In the genomic region with DNA sequence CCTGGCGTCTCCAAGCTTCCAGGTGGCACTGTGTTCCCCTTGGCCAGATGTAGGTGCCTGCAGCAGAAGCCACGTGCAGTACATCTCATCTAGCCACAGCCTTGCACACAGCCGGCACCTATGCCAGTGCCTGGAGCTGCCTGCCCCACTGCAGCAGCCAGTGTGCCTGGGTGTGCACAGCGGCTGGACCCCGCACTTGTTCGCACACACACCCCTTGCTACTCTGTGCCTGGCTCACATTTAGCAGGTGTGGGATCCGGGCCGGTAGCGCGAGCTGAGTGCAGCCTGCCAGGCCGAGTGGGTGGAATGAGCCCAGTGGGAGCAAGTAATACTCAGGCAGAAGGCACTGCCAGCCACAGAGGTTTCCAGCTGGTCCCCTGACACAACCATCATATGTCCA, we compare ENCODE assay signal across 15 cellular contexts. TPM values are rescaled to one million over a fixed set of nuclear protein-coding genes. Genes with fewer than 3 reads are reported as not detected.
A peak's percentile ranks its signal among the peaks of the same experiment; 100 is the strongest.
DNase-seq lines count a peak whose midpoint lies in the region; ATAC-seq and TF ChIP-seq lines count a peak whose summit lies in the region.
"Had no signal": no experiment of that assay in that cellular context is flagged by ENCODE, and none has a peak within 500 bp of the region (broad histone marks: within the 10 kb centered on the region; RNA-seq: fewer than 3 reads in every experiment).

No MANE protein-coding gene starts in this region.

- no peaks in the 10 kb centered on the region for H3K27me3 Mint-ChIP-seq in GM23338 (ENCODE audit: insufficient read depth, low read depth, poor library complexity)
- H3K27me3 Mint-ChIP-seq: CD8-positive, alpha-beta memory T cell had no signal

- no peak overlapping the region for H3K27ac ChIP-seq in GM23338 (ENCODE audit: low read depth)
- peak overlapping the region in 37 of 59 donors; percentile 13 to 83 (median 59) for H3K27ac ChIP-seq in dorsolateral prefrontal cortex
- H3K27ac ChIP-seq: 22Rv1, BLaER1, GM23248 had no signal

- H3K79me2 ChIP-seq in GM23338 (replicated peaks; ENCODE audit: insufficient read depth), result no peaks in the 10 kb centered on the region

- no peaks in the 10 kb centered on the region for H3K4me1 ChIP-seq in GM23338 (ENCODE audit: insufficient read depth)

- no peaks in the 10 kb centered on the region for H4K20me1 ChIP-seq in GM23338 (replicated peaks; ENCODE audit: insufficient read depth)
- H4K20me1 ChIP-seq: BLaER1 had no signal

- peak overlapping the region; percentile 86; the same call in 1 of the 2 replicates for H2AFZ ChIP-seq in GM23338
- H2AFZ ChIP-seq: GM23248 had no signal

- no peaks in the 10 kb centered on the region for H3K27me3 ChIP-seq in GM23338 (ENCODE audit: insufficient read depth)
- no peaks in the 10 kb centered on the region for H3K27me3 ChIP-seq in dorsolateral prefrontal cortex
- H3K27me3 ChIP-seq: BLaER1 had no signal

- H3K36me3 ChIP-seq in GM23338 (ENCODE audit: insufficient read depth), result no peaks in the 10 kb centered on the region
- H3K36me3 ChIP-seq: BLaER1 had no signal

- no peaks in the 10 kb centered on the region for H3K9me2 ChIP-seq in GM23338 (ENCODE audit: insufficient read depth)

- no peak overlapping the region for H3K4me2 ChIP-seq in GM23338
- H3K4me2 ChIP-seq: BLaER1 had no signal

- H3K4me3 ChIP-seq in GM23338 (no peak overlapping the region), dorsolateral prefrontal cortex (no peak overlapping the region)
- H3K4me3 ChIP-seq: BLaER1, GM12878, GM23248 had no signal

- ATAC-seq in GM23338 (no peak), HG03442 (IDR thresholded peaks at IDR 0.05; ENCODE audit: unreplicated experiment) (no peak)
- ATAC-seq: GM12878 had no signal

- TF ChIP-seq CTCF in GM23338 (conservative IDR thresholded peaks at IDR 0.05; ENCODE audit: low read depth in 2 of 2) (no peak), dorsolateral prefrontal cortex (IDR thresholded peaks at IDR 0.05 in 54 of 56, conservative IDR thresholded peaks at IDR 0.05 in 2 of 56; ENCODE audit: low read depth in 1 of 56, partially characterized antibody in 56 of 56) (no peak)

- peak; percentile 57 for DNase-seq in DMS 273 (lab: John Stamatoyannopoulos, UW; ENCODE audit: unreplicated experiment)
- no peak for DNase-seq in DMS 273 treated with DMSO at 0.1 percent for 48 hours (lab: John Stamatoyannopoulos, UW)
- DNase-seq in GM23338 (ENCODE audit: low spot score), result no peak
- peak in 6 of 10 donors; percentile 52 to 80 (median 65) for DNase-seq in dorsolateral prefrontal cortex
- peak in 8 of 10 donors; percentile 48 to 94 (median 62) for DNase-seq in posterior cingulate gyrus
- no peak for DNase-seq in ureter (ENCODE audit: low spot score)
- no peak for DNase-seq in cortex of kidney (lab: John Stamatoyannopoulos, UW)
- DNase-seq: Caco-2; CD8-positive, alpha-beta memory T cell; GM23248; H7 had no signal

- H3K36me3 Mint-ChIP-seq in GM23338 (ENCODE audit: low read depth), result no peaks in the 10 kb centered on the region
- H3K36me3 Mint-ChIP-seq: CD8-positive, alpha-beta memory T cell had no signal

- no peaks in the 10 kb centered on the region for H3F3A ChIP-seq in GM23338 (replicated peaks; ENCODE audit: low read depth)

- no peaks in the 10 kb centered on the region for H3K9me3 Mint-ChIP-seq in GM23338
- H3K9me3 Mint-ChIP-seq: CD8-positive, alpha-beta memory T cell had no signal

- H3K27ac Mint-ChIP-seq in GM23338, result no peak overlapping the region

- intact Hi-C loops in dorsolateral prefrontal cortex (cut with DNase I), result no loop called here
- intact Hi-C loops in posterior cingulate gyrus (cut with DNase I), result no loop called here

- H3K4me3 Mint-ChIP-seq in GM23338, result no peak overlapping the region
- H3K4me3 Mint-ChIP-seq: CD8-positive, alpha-beta memory T cell had no signal

- H3K4me1 Mint-ChIP-seq in GM23338, result peaks cover 3% of the 10 kb centered on the region; the same call in 2 of the 3 replicates
- H3K4me1 Mint-ChIP-seq: CD8-positive, alpha-beta memory T cell had no signal

TF ChIP-seq in GM23338, 12 proteins besides CTCF, POLR2A, EP300 and RAD21 (continues in another document):
- TF ChIP-seq, protein P1, sequence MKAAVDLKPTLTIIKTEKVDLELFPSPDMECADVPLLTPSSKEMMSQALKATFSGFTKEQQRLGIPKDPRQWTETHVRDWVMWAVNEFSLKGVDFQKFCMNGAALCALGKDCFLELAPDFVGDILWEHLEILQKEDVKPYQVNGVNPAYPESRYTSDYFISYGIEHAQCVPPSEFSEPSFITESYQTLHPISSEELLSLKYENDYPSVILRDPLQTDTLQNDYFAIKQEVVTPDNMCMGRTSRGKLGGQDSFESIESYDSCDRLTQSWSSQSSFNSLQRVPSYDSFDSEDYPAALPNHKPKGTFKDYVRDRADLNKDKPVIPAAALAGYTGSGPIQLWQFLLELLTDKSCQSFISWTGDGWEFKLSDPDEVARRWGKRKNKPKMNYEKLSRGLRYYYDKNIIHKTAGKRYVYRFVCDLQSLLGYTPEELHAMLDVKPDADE (IDR thresholded peaks at IDR 0.05), result no peak
- TF ChIP-seq EZH2phosphoT487 (IDR thresholded peaks at IDR 0.05; ENCODE audit: unreplicated experiment), result no peak
- TF ChIP-seq ZNF331 (CRISPR knock-in tag; IDR thresholded peaks at IDR 0.05; ENCODE audit: low read depth), result no peak
- no peak for TF ChIP-seq STAT1 (IDR thresholded peaks at IDR 0.05; ENCODE audit: unreplicated experiment)
- no peak for TF ChIP-seq REST (IDR thresholded peaks at IDR 0.05; ENCODE audit: unreplicated experiment)
- no peak for TF ChIP-seq CREB1 (CRISPR knock-in tag; IDR thresholded peaks at IDR 0.05; ENCODE audit: low read depth)
- no peak for TF ChIP-seq ZNF114 (CRISPR knock-in tag; IDR thresholded peaks at IDR 0.05)
- TF ChIP-seq NANOG (IDR thresholded peaks at IDR 0.05; ENCODE audit: borderline replicate concordance), result no peak
- no peak for TF ChIP-seq POLR2AphosphoS5 (IDR thresholded peaks at IDR 0.05; ENCODE audit: low read depth)
- no peak for TF ChIP-seq JUNB (IDR thresholded peaks at IDR 0.05; ENCODE audit: unreplicated experiment)
- no peak for TF ChIP-seq EZH2 (IDR thresholded peaks at IDR 0.05; ENCODE audit: low read depth, unreplicated experiment)

RNA-seq across cellular contexts. Expression of gene RBM26, which starts 26.9 kb away (rescaled TPM):
- total RNA-seq in GM23338 (2014; rRNA removed; shearing (Covaris generic)), result 61.4 and 69.3 TPM in 2 replicates
- 36.3 and 46.0 TPM in 2 replicates for polyA plus RNA-seq in GM23338 (2016; fragmentation: Nextera tagmentation; extraction: Ambion mirVana)
- total RNA-seq in dorsolateral prefrontal cortex (10 to 100 TPM; 53.5 to 90.2 (median 73.7) TPM), ureter (69.6 TPM)

RNA-seq across cellular contexts. Expression of gene NDFIP2, which starts 48.0 kb away (rescaled TPM):
- 28.7 and 32.8 TPM in 2 replicates for total RNA-seq in GM23338 (2014; rRNA removed; shearing (Covaris generic))
- 25.2 and 28.3 TPM in 2 replicates for polyA plus RNA-seq in GM23338 (2016; fragmentation: Nextera tagmentation; extraction: Ambion mirVana)
- total RNA-seq in dorsolateral prefrontal cortex (100 to 1,000 TPM in 93 of 120 experiments, 10 to 100 TPM in 27; 61.3 to 160 (median 114) TPM), ureter (57.1 TPM)

Comparison
In these comparisons a context has a peak if more than half of its experiments do, and no peak if none do; other contexts are left out.
1. DNase-seq: peak in DMS 273 (single experiment), dorsolateral prefrontal cortex (6 of 10) and posterior cingulate gyrus (8 of 10); none in DMS 273 treated with DMSO at 0.1 percent for 48 hours (single experiment), GM23338 (single experiment), ureter (single experiment) and cortex of kidney (single experiment).